8 cellular contexts compared by ENCODE assay signal in genomic region chr12:120119395-120119973, GRCh38. TPM values are rescaled to one million over a fixed set of nuclear protein-coding genes. Genes with fewer than 3 reads are reported as not detected.
DNase-seq lines count a peak whose midpoint lies in the region; ATAC-seq and TF ChIP-seq lines count a peak whose summit lies in the region.

No MANE protein-coding gene starts in this region.

- peaks cover 0 to 5% (median 0%) of the 10 kb centered on the region in 3 donors for H3K36me3 Mint-ChIP-seq in naive thymus-derived CD8-positive, alpha-beta T cell

- no peaks in the 10 kb centered on the region for H3K27me3 Mint-ChIP-seq in naive thymus-derived CD8-positive, alpha-beta T cell

- peak; percentile 61 for DNase-seq in GM10266 (ENCODE audit: extremely low spot score)
- peak; percentile 45 to 56 for DNase-seq in activated CD4-positive, alpha-beta T cell treated with anti-CD3 and anti-CD28 coated beads, Interleukin-2, amount 50 U/mL, for 48 hours
- no peak for DNase-seq in naive thymus-derived CD8-positive, alpha-beta T cell
- no peak for DNase-seq in germinal center (ENCODE audit: low spot score)
- DNase-seq in NCI-H128 (lab: John Stamatoyannopoulos, UW; ENCODE audit: unreplicated experiment): no peak
- DNase-seq in HuH-7 (ENCODE audit: low spot score): no peak

- no peak for TF ChIP-seq CTCF in GM10266 (IDR thresholded peaks at IDR 0.05; ENCODE audit: control insufficient read depth, insufficient read depth, low read depth, missing control alignments)

- POLR2A ChIA-PET in naive thymus-derived CD8-positive, alpha-beta T cell (lab: Charles Lee): interaction anchor here (0.7 to 4.9 kb wide), 6 partner anchors 9 to 129 kb away, joined by 3 to 35 read pairs (median 5); partner anchors contain the start of gene RPLP0

- ATAC-seq in HG02885 (IDR thresholded peaks at IDR 0.05; ENCODE audit: poor library complexity, unreplicated experiment): peak; percentile 12
- no peak for ATAC-seq in naive thymus-derived CD8-positive, alpha-beta T cell
- no peak for ATAC-seq in HG02970 (IDR thresholded peaks at IDR 0.05; ENCODE audit: low FRiP score, unreplicated experiment)

- H3K9me3 Mint-ChIP-seq in naive thymus-derived CD8-positive, alpha-beta T cell: no peaks in the 10 kb centered on the region

- peaks cover 39 to 79% (median 71%) of the 10 kb centered on the region in 4 donors for H3K4me1 Mint-ChIP-seq in naive thymus-derived CD8-positive, alpha-beta T cell

- H3K27ac Mint-ChIP-seq in naive thymus-derived CD8-positive, alpha-beta T cell: peak overlapping the region in 4 of 10 donors; percentile 37 to 82 (median 63)

- H3K4me3 Mint-ChIP-seq in naive thymus-derived CD8-positive, alpha-beta T cell: peak overlapping the region in 6 of 10 donors; percentile 7 to 46 (median 20)

RNA-seq across cellular contexts. Expression of gene RAB35, which starts 2.9 kb away (rescaled TPM):
- 10 to 100 TPM; 49.8 to 51.6 TPM for total RNA-seq in naive thymus-derived CD8-positive, alpha-beta T cell
- polyA plus RNA-seq in naive thymus-derived CD8-positive, alpha-beta T cell: 10 to 100 TPM; 10.2 to 14.1 (median 12.6) TPM

Comparison
In these comparisons a context has a peak if more than half of its experiments do, and no peak if none do; other contexts are left out.
1. DNase-seq: peak in GM10266 (single experiment) and activated CD4-positive, alpha-beta T cell treated with anti-CD3 and anti-CD28 coated beads, Interleukin-2, amount 50 U/mL, for 48 hours (2 of 2); none in naive thymus-derived CD8-positive, alpha-beta T cell (0 of 10), germinal center (single experiment), NCI-H128 (single experiment) and HuH-7 (single experiment).